Comparison of ENCODE assay signal across 1 cellular context in the genomic region with DNA sequence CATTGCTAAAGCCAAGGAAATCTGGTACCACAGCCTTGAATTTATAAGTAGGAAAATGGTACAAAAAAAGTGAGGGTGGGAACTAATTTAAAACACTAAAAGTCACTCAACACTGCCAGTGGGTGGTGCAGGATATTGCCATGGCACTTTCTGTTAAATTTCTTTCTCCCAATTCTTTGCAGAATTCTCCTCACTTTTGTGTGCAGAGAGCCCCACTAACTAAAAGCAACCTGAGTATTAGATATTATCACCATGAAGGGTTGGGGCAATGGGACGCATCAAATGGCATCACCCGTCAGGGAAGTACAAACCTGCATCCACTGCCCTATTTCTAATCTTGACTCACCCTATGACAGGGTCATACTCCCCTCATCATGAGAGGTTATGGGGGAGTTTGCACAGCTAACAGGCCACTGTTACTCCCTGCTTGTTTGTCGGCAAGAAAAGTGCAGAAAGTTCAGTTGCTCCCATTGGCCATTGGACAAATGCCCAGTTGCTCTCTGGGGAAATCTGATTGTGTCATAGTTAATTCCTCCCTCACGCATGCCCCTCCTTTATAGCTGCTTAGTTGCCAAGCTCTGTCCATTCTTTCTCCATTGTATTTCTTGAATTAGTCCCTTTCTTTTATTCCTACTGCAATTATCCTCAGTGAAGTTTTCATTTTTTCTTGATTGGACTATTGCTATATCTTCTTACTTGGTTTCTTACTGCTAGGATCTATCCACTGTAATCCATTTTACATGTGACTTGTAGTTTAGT.
TF ChIP-seq lines count a peak whose summit lies in the region.

No MANE protein-coding gene starts in this region.

TF ChIP-seq in HCT116, 20 proteins besides CTCF, POLR2A, EP300 and RAD21 (continued from another document):
- TF ChIP-seq, protein P1, sequence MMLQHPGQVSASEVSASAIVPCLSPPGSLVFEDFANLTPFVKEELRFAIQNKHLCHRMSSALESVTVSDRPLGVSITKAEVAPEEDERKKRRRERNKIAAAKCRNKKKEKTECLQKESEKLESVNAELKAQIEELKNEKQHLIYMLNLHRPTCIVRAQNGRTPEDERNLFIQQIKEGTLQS (IDR thresholded peaks at IDR 0.05): no peak
- no peak for TF ChIP-seq TCF7L2 (IDR thresholded peaks at IDR 0.05; ENCODE audit: borderline replicate concordance, extremely low read depth, insufficient read depth, insufficient read length)
- no peak for TF ChIP-seq EGR1 (IDR thresholded peaks at IDR 0.05; ENCODE audit: low read depth)
- TF ChIP-seq SRF (IDR thresholded peaks at IDR 0.05; ENCODE audit: low read depth): no peak
- TF ChIP-seq EZH2phosphoT487 (IDR thresholded peaks at IDR 0.05; ENCODE audit: borderline replicate concordance): no peak
- no peak; the same call in 1 of the 2 replicates for TF ChIP-seq JUND (IDR thresholded peaks at IDR 0.05)
- no peak for TF ChIP-seq POLR2AphosphoS5 (IDR thresholded peaks at IDR 0.05; ENCODE audit: low read depth, low read length)
- no peak for TF ChIP-seq FOSL1 (IDR thresholded peaks at IDR 0.05; ENCODE audit: low read depth)
- TF ChIP-seq EZH2 (IDR thresholded peaks at IDR 0.05): no peak
- no peak for TF ChIP-seq ZBTB33 (IDR thresholded peaks at IDR 0.05; ENCODE audit: extremely low read depth, insufficient replicate concordance, low read length)
